Comparison of ENCODE assay signal across 27 cellular contexts in the genomic region with DNA sequence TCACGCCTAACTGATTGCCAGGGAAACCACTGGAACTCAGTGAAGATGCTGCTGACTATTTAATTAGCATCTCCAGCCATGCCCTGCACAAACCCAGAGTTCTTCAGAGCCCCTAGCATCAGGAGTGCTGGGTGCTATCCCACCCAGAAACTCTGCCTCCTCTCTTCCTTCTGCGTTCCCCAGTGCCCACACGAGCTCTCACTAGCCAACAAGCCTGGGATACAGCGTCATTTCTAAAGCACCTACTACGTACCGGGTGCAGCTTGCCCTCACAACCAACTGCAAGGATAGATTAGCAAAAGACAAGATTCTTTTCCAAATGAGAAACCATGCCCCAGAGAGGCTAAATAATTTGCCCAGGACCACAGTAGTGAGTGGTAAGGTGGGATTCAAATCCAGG.
A peak's percentile ranks its signal among the peaks of the same experiment; 100 is the strongest.
DNase-seq lines count a peak whose midpoint lies in the region; ATAC-seq, FAIRE-seq and TF ChIP-seq lines count a peak whose summit lies in the region.
"Had no signal": no experiment of that assay in that cellular context is flagged by ENCODE, and none has a peak within 500 bp of the region (broad histone marks: within the 10 kb centered on the region; RNA-seq: fewer than 3 reads in every experiment).

No MANE protein-coding gene starts in this region.

- H3K9ac ChIP-seq in K562 (ENCODE audit: insufficient read depth in 1 of 2, low read depth in 2 of 2, low read length in 2 of 2) = no peak overlapping the region
- no peak overlapping the region for H3K9ac ChIP-seq in mammary epithelial cell (ENCODE audit: insufficient read depth, low read length)

- TF ChIP-seq POLR2A in K562 (conservative IDR thresholded peaks at IDR 0.05) = no peak

- H3K4me1 Mint-ChIP-seq in activated T-cell treated with anti-CD3 and anti-CD28 coated beads, Interleukin-2, amount 50 U/mL, for 72 hours (ENCODE audit: low read depth) = peaks cover 38% of the 10 kb centered on the region
- H3K4me1 Mint-ChIP-seq in CD8-positive, alpha-beta memory T cell = peaks cover 38 to 50% (median 46%) of the 10 kb centered on the region in 3 donors
- peaks cover 61% of the 10 kb centered on the region for H3K4me1 Mint-ChIP-seq in nephron
- H3K4me1 Mint-ChIP-seq in activated CD4-positive, alpha-beta memory T cell treated with anti-CD3 and anti-CD28 coated beads for 36 hours (ENCODE audit: low read depth) = peaks cover 35% of the 10 kb centered on the region

- H4K20me1 ChIP-seq in K562 (replicated peaks; ENCODE audit: control insufficient read depth, insufficient read depth, low read length) (peaks cover 4% of the 10 kb centered on the region), mammary epithelial cell (ENCODE audit: insufficient read depth, low read length) (no peaks in the 10 kb centered on the region)

- BruUV-seq in K562 (replicated peaks; lab: Mats Ljungman, UMichigan) = no TSS peak
- no TSS peak for BruUV-seq in mammary epithelial cell (replicated peaks; lab: Mats Ljungman, UMichigan)

- H3K4me1 ChIP-seq in CD8-positive, alpha-beta memory T cell (ENCODE audit: insufficient read depth, low read length) = peaks cover 39% of the 10 kb centered on the region
- H3K4me1 ChIP-seq in K562 (replicated peaks in 1 of 2; ENCODE audit: control insufficient read depth in 2 of 2, insufficient read depth in 2 of 2, low read length in 2 of 2) = peaks cover 7 to 11% of the 10 kb centered on the region in 2 experiments; a peak in 4 of 5 replicates
- H3K4me1 ChIP-seq in heart right ventricle = peaks cover 0 to 24% (median 12%) of the 10 kb centered on the region in 9 donors
- no peaks in the 10 kb centered on the region for H3K4me1 ChIP-seq in mammary epithelial cell (ENCODE audit: insufficient read depth, low read length)

- no peak for DNase-seq in activated T-cell treated with anti-CD3 and anti-CD28 coated beads, Interleukin-2, amount 50 U/mL, for 72 hours
- DNase-seq in activated T-cell treated with anti-CD3 and anti-CD28 coated beads for 4 hours (no peak), K562 (ENCODE audit: extremely low read depth in 1 of 4, low spot score in 3 of 4) (no peak), heart right ventricle (no peak), mammary epithelial cell (no peak)
- DNase-seq in CD8-positive, alpha-beta memory T cell = no peak
- no peak for DNase-seq in activated CD4-positive, alpha-beta memory T cell treated with anti-CD3 and anti-CD28 coated beads for 36 hours
- DNase-seq: activated T-cell treated with anti-CD3 and anti-CD28 coated beads, Interleukin-2, amount 50 U/mL, for 48 hours; COR-L47; DMS79 treated with DMSO at 0.1 percent for 48 hours; dorsolateral prefrontal cortex; hippocampal formation; KBM-7; mesenchymal stem cell; MG63; NCI-H1105 treated with DMSO at 0.1 percent for 48 hours; NCI-H1930; NCI-H524 treated with DMSO at 0.1 percent for 48 hours; ovary; SHP77 treated with DMSO at 0.1 percent for 48 hours; stimulated activated CD4-positive, alpha-beta T cell treated with anti-CD3 and anti-CD28 coated beads, Interleukin-1b, Interleukin-23, amount 100 ng/mL, for 48 hours; substantia nigra had no signal

- H2AFZ ChIP-seq in K562 (ENCODE audit: low read depth, low read length) (no peak overlapping the region), mammary epithelial cell (ENCODE audit: low read depth, low read length) (no peak overlapping the region)

- no peak for TF ChIP-seq EP300 in K562 (IDR thresholded peaks at IDR 0.05; ENCODE audit: low read length)

- no peaks in the 10 kb centered on the region for H3K9me3 ChIP-seq in CD8-positive, alpha-beta memory T cell (ENCODE audit: low read length)
- H3K9me3 ChIP-seq in K562 (replicated peaks; ENCODE audit: control insufficient read depth, insufficient read depth, low read depth, low read length) (no peaks in the 10 kb centered on the region), heart right ventricle (no peaks in the 10 kb centered on the region), mammary epithelial cell (replicated peaks; ENCODE audit: insufficient read depth, low read length) (no peaks in the 10 kb centered on the region)
- H3K9me3 ChIP-seq: gastroesophageal sphincter, MG63, ovary had no signal

- H3K36me3 Mint-ChIP-seq in activated T-cell treated with anti-CD3 and anti-CD28 coated beads, Interleukin-2, amount 50 U/mL, for 72 hours (ENCODE audit: insufficient read depth in 2 of 2) = peaks cover 0 to 2% of the 10 kb centered on the region in 2 donors
- H3K36me3 Mint-ChIP-seq in CD8-positive, alpha-beta memory T cell = no peaks in the 10 kb centered on the region
- no peaks in the 10 kb centered on the region for H3K36me3 Mint-ChIP-seq in nephron (ENCODE audit: low read depth)
- no peaks in the 10 kb centered on the region for H3K36me3 Mint-ChIP-seq in activated CD4-positive, alpha-beta memory T cell treated with anti-CD3 and anti-CD28 coated beads for 36 hours
- H3K36me3 Mint-ChIP-seq: type B pancreatic cell had no signal

- dilution Hi-C loops in mammary epithelial cell (cut with HindIII; ENCODE audit: low sequenced_read_pairs) = no loop called here

- H3K27me3 ChIP-seq in CD8-positive, alpha-beta memory T cell (ENCODE audit: insufficient read depth, low read length, poor library complexity, severe bottlenecking) = peaks cover 4% of the 10 kb centered on the region
- peaks cover 34 to 75% of the 10 kb centered on the region in 2 experiments for H3K27me3 ChIP-seq in K562 (ENCODE audit: control insufficient read depth in 2 of 2, insufficient read depth in 2 of 2, low read length in 2 of 2)
- H3K27me3 ChIP-seq in heart right ventricle = peaks cover 0 to 44% (median 12%) of the 10 kb centered on the region in 7 donors
- H3K27me3 ChIP-seq in mammary epithelial cell (ENCODE audit: insufficient read depth, low read length) = peaks cover 8% of the 10 kb centered on the region
- H3K27me3 ChIP-seq: MG63, ovary had no signal

- no peak overlapping the region for H3K27ac ChIP-seq in CD8-positive, alpha-beta memory T cell (ENCODE audit: low read depth, low read length)
- H3K27ac ChIP-seq in K562 (ENCODE audit: extremely low read depth, low read depth, low read length) (no peak overlapping the region), heart right ventricle (no peak overlapping the region), mammary epithelial cell (ENCODE audit: insufficient read depth, low read depth, low read length) (no peak overlapping the region)
- H3K27ac ChIP-seq: dorsolateral prefrontal cortex, gastroesophageal sphincter, ovary had no signal

- no peaks in the 10 kb centered on the region for H3K9me3 Mint-ChIP-seq in activated T-cell treated with anti-CD3 and anti-CD28 coated beads, Interleukin-2, amount 50 U/mL, for 72 hours
- H3K9me3 Mint-ChIP-seq in CD8-positive, alpha-beta memory T cell = no peaks in the 10 kb centered on the region
- H3K9me3 Mint-ChIP-seq in nephron = no peaks in the 10 kb centered on the region
- no peaks in the 10 kb centered on the region for H3K9me3 Mint-ChIP-seq in activated CD4-positive, alpha-beta memory T cell treated with anti-CD3 and anti-CD28 coated beads for 36 hours
- H3K9me3 Mint-ChIP-seq: type B pancreatic cell had no signal

- H3K27me3 Mint-ChIP-seq in activated T-cell treated with anti-CD3 and anti-CD28 coated beads, Interleukin-2, amount 50 U/mL, for 72 hours (ENCODE audit: low read depth) = peaks cover 10% of the 10 kb centered on the region
- H3K27me3 Mint-ChIP-seq in CD8-positive, alpha-beta memory T cell = peaks cover 9 to 26% of the 10 kb centered on the region in 2 donors
- H3K27me3 Mint-ChIP-seq in nephron (ENCODE audit: low read depth) = peaks cover 33% of the 10 kb centered on the region
- peaks cover 8% of the 10 kb centered on the region for H3K27me3 Mint-ChIP-seq in activated CD4-positive, alpha-beta memory T cell treated with anti-CD3 and anti-CD28 coated beads for 36 hours

- FAIRE-seq in K562 (lab: Jason Lieb, UNC) = no peak

- H3K4me3 Mint-ChIP-seq in activated T-cell treated with anti-CD3 and anti-CD28 coated beads, Interleukin-2, amount 50 U/mL, for 72 hours = peak overlapping the region; percentile 29 to 62
- H3K4me3 Mint-ChIP-seq in CD8-positive, alpha-beta memory T cell = peak overlapping the region; percentile 25 to 86 (median 67)
- H3K4me3 Mint-ChIP-seq in nephron = no peak overlapping the region
- H3K4me3 Mint-ChIP-seq in activated CD4-positive, alpha-beta memory T cell treated with anti-CD3 and anti-CD28 coated beads for 36 hours = no peak overlapping the region
- H3K4me3 Mint-ChIP-seq: type B pancreatic cell had no signal

- no peaks in the 10 kb centered on the region for H3K79me2 ChIP-seq in K562 (ENCODE audit: control insufficient read depth, insufficient read depth, low read length)
- H3K79me2 ChIP-seq in mammary epithelial cell (ENCODE audit: insufficient read depth, low read length) = no peaks in the 10 kb centered on the region

- H3K4me2 ChIP-seq in K562 (ENCODE audit: insufficient read depth, low read length) = no peak overlapping the region
- H3K4me2 ChIP-seq in mammary epithelial cell (ENCODE audit: insufficient read depth, low read depth, low read length) = no peak overlapping the region
- H3K4me2 ChIP-seq: smooth muscle cell had no signal

- POLR2A ChIA-PET in CD8-positive, alpha-beta memory T cell (lab: Charles Lee) = no interaction called here
- POLR2A ChIA-PET in K562 (lab: Yijun Ruan, JAX) = interaction anchor here (1.1 kb wide), 1 partner anchor 10 kb away, joined by 3 read pairs; no protein-coding TSS in a partner anchor
- POLR2A ChIA-PET in activated CD4-positive, alpha-beta memory T cell treated with anti-CD3 and anti-CD28 coated beads for 36 hours (lab: Charles Lee) = interaction anchor here (1.0 kb wide), 1 partner anchor 22 kb away, joined by 3 read pairs; no protein-coding TSS in a partner anchor

- intact Hi-C loops in K562 (cut with micrococcal nuclease) = no loop called here
- intact Hi-C loops in heart right ventricle (cut with DNase I) = no loop called here
- intact Hi-C loops in mammary epithelial cell (cut with micrococcal nuclease) = no loop called here
- intact Hi-C loops in activated CD4-positive, alpha-beta memory T cell treated with anti-CD3 and anti-CD28 coated beads for 36 hours (cut with micrococcal nuclease) = no loop called here

- CTCF ChIA-PET in CD8-positive, alpha-beta memory T cell (lab: Charles Lee) = no interaction called here
- CTCF ChIA-PET in K562 (lab: Yijun Ruan, JAX; ENCODE audit: low intra/inter-chr PET ratio) (no interaction called here), mammary epithelial cell (lab: Charles Lee; ENCODE audit: low non-redundant PET) (no interaction called here)
- CTCF ChIA-PET in activated CD4-positive, alpha-beta memory T cell treated with anti-CD3 and anti-CD28 coated beads for 36 hours (lab: Charles Lee) = interaction anchor here (1.1 kb wide), 1 partner anchor 9 kb away, joined by 3 read pairs; no protein-coding TSS in a partner anchor

- H3K36me3 ChIP-seq in CD8-positive, alpha-beta memory T cell (ENCODE audit: insufficient read depth, low read length) = no peaks in the 10 kb centered on the region
- no peaks in the 10 kb centered on the region for H3K36me3 ChIP-seq in K562 (ENCODE audit: control insufficient read depth, insufficient read depth, low read length)
- no peaks in the 10 kb centered on the region for H3K36me3 ChIP-seq in heart right ventricle
- no peaks in the 10 kb centered on the region for H3K36me3 ChIP-seq in mammary epithelial cell (ENCODE audit: insufficient read depth, low read length)
- H3K36me3 ChIP-seq: gastroesophageal sphincter, MG63, ovary had no signal

- no peak overlapping the region for H3K27ac Mint-ChIP-seq in activated T-cell treated with anti-CD3 and anti-CD28 coated beads, Interleukin-2, amount 50 U/mL, for 72 hours
- peak overlapping the region in 6 of 8 donors; percentile 76 to 95 (median 88) for H3K27ac Mint-ChIP-seq in CD8-positive, alpha-beta memory T cell
- peak overlapping the region; percentile 25 to 65 (median 61) for H3K27ac Mint-ChIP-seq in nephron
- H3K27ac Mint-ChIP-seq in activated CD4-positive, alpha-beta memory T cell treated with anti-CD3 and anti-CD28 coated beads for 36 hours = no peak overlapping the region

- in situ Hi-C loops in K562 (cut with MboI) (no loop called here), mammary epithelial cell (cut with MboI; ENCODE audit: low sequenced_read_pairs in 2 of 2) (no loop called here)

- H3K4me3 ChIP-seq in CD8-positive, alpha-beta memory T cell (ENCODE audit: low read length) = no peak overlapping the region
- H3K4me3 ChIP-seq in K562 (no peak overlapping the region), heart right ventricle (no peak overlapping the region), mammary epithelial cell (replicated peaks in 1 of 3; ENCODE audit: insufficient read depth in 1 of 3, low read depth in 2 of 3, low read length in 3 of 3) (no peak overlapping the region)
- H3K4me3 ChIP-seq: dorsolateral prefrontal cortex, gastroesophageal sphincter, MG63, ovary, smooth muscle cell had no signal

- ATAC-seq in activated T-cell treated with anti-CD3 and anti-CD28 coated beads, Interleukin-2, amount 50 U/mL, for 72 hours (replicated peaks in 1 of 2) = no peak
- ATAC-seq in K562 (no peak), heart right ventricle (no peak)
- ATAC-seq: gastroesophageal sphincter, Panc1 had no signal

- 0% methylated on average over 6 of the region's 6 CpGs for WGBS in K562 (ENCODE audit: insufficient coverage, low coverage, missing lambda C conversion rate)
- 95% methylated on average over 6 of the region's 6 CpGs for WGBS in heart right ventricle, 2 donors
- 80% methylated on average over 6 of the region's 6 CpGs for WGBS in mammary epithelial cell (ENCODE audit: low coverage, missing lambda C conversion rate)

- no peak for TF ChIP-seq RAD21 in K562 (CRISPR knock-in tag; conservative IDR thresholded peaks at IDR 0.05 in 1 of 2, IDR thresholded peaks at IDR 0.05 in 1 of 2)

- no peaks in the 10 kb centered on the region for H3K9me1 ChIP-seq in K562 (ENCODE audit: control insufficient read depth, insufficient read depth, low read length)

- TF ChIP-seq CTCF in K562 (IDR thresholded peaks at IDR 0.05 in 2 of 3, conservative IDR thresholded peaks at IDR 0.05 in 1 of 3; ENCODE audit: insufficient read depth in 2 of 3, low read depth in 1 of 3, low read length in 3 of 3) = no peak
- TF ChIP-seq CTCF in nephron (IDR thresholded peaks at IDR 0.05; ENCODE audit: unreplicated experiment in 3 of 3) = no peak
- TF ChIP-seq CTCF in heart right ventricle (IDR thresholded peaks at IDR 0.05) = no peak
- no peak for TF ChIP-seq CTCF in mammary epithelial cell (conservative IDR thresholded peaks at IDR 0.05 in 1 of 2, IDR thresholded peaks at IDR 0.05 in 1 of 2; ENCODE audit: extremely low read depth in 1 of 2, insufficient read depth in 1 of 2, low read depth in 1 of 2, low read length in 2 of 2)

Comparison
In these comparisons a context has a peak if more than half of its experiments do, and no peak if none do; other contexts are left out.
1. H3K27ac Mint-ChIP-seq: peak in CD8-positive, alpha-beta memory T cell (6 of 8) and nephron (3 of 3); none in activated T-cell treated with anti-CD3 and anti-CD28 coated beads, Interleukin-2, amount 50 U/mL, for 72 hours (single experiment) and activated CD4-positive, alpha-beta memory T cell treated with anti-CD3 and anti-CD28 coated beads for 36 hours (single experiment).
2. H3K4me3 Mint-ChIP-seq: peak in activated T-cell treated with anti-CD3 and anti-CD28 coated beads, Interleukin-2, amount 50 U/mL, for 72 hours (2 of 2) and CD8-positive, alpha-beta memory T cell (7 of 7); none in nephron (0 of 3) and activated CD4-positive, alpha-beta memory T cell treated with anti-CD3 and anti-CD28 coated beads for 36 hours (single experiment).